9 cellular contexts compared by ENCODE assay signal in genomic region chr5:14399054-14399657, GRCh38.
A peak's percentile ranks its signal among the peaks of the same experiment; 100 is the strongest.
DNase-seq lines count a peak whose midpoint lies in the region; ATAC-seq and FAIRE-seq lines count a peak whose summit lies in the region.
"Had no signal": no experiment of that assay in that cellular context is flagged by ENCODE, and none has a peak within 500 bp of the region (broad histone marks: within the 10 kb centered on the region; RNA-seq: fewer than 3 reads in every experiment).

No MANE protein-coding gene starts in this region.

- intact Hi-C loops in Right ventricle myocardium inferior (cut with DNase I) (loop anchor here (5.0 kb wide), 1 partner anchor 248 kb away; no protein-coding TSS in a partner anchor), cardiac septum (cut with DNase I) (loop anchor here (2.0 kb wide), 1 partner anchor 250 kb away; no protein-coding TSS in a partner anchor)

- ATAC-seq in Right ventricle myocardium inferior (peak; percentile 32), HG03442 (IDR thresholded peaks at IDR 0.05; ENCODE audit: unreplicated experiment) (no peak)

- DNase-seq in Right ventricle myocardium inferior (ENCODE audit: missing footprints) (no peak), cardiac septum (ENCODE audit: low spot score) (no peak), NCI-H1105 treated with DMSO at 0.1 percent for 48 hours (lab: John Stamatoyannopoulos, UW) (peak; percentile 56), foreskin melanocyte (peak; percentile 28), putamen (ENCODE audit: low spot score) (peak; percentile 34), GM19238 (ENCODE audit: insufficient read length, low spot score) (no peak)

- peak; percentile 61 for FAIRE-seq in TTC549 (lab: Jason Lieb, UNC)
- FAIRE-seq: GM18507 had no signal

Comparison
In these comparisons a context has a peak if more than half of its experiments do, and no peak if none do; other contexts are left out.
1. DNase-seq: peak in NCI-H1105 treated with DMSO at 0.1 percent for 48 hours (single experiment), foreskin melanocyte (single experiment) and putamen (single experiment); none in Right ventricle myocardium inferior (single experiment), cardiac septum (single experiment) and GM19238 (single experiment).